Comparison of ENCODE assay signal across 9 cellular contexts in genomic region chr12:123142948-123143752, GRCh38. TPM values are rescaled to one million over a fixed set of nuclear protein-coding genes. Genes with fewer than 3 reads are reported as not detected.
A peak's percentile ranks its signal among the peaks of the same experiment; 100 is the strongest.
DNase-seq lines count a peak whose midpoint lies in the region; ATAC-seq and TF ChIP-seq lines count a peak whose summit lies in the region.
"Had no signal": no experiment of that assay in that cellular context is flagged by ENCODE, and none has a peak within 500 bp of the region (broad histone marks: within the 10 kb centered on the region; RNA-seq: fewer than 3 reads in every experiment).

No MANE protein-coding gene starts in this region.

- intact Hi-C loops in thyroid gland (cut with DNase I): no loop called here

- H3K36me3 ChIP-seq in thyroid gland: no peaks in the 10 kb centered on the region

- H3K4me1 ChIP-seq in thyroid gland: peaks cover 41 to 48% of the 10 kb centered on the region in 2 donors

- H3K27ac ChIP-seq in thyroid gland: peak overlapping the region; percentile 74 to 80 (median 79)

- no peak for TF ChIP-seq CTCF in thyroid gland (IDR thresholded peaks at IDR 0.05)

- 58 to 61% methylated on average over 11 of the region's 11 CpGs for WGBS in thyroid gland, 2 donors

- ATAC-seq in GM18907 (IDR thresholded peaks at IDR 0.05; ENCODE audit: unreplicated experiment) (no peak), T-helper 17 cell (no peak)

- no peak overlapping the region for H3K27ac Mint-ChIP-seq in T-helper 17 cell

- H3K4me3 Mint-ChIP-seq in T-helper 17 cell: no peak overlapping the region

- H3K4me1 Mint-ChIP-seq in T-helper 17 cell: peaks cover 22% of the 10 kb centered on the region

- no peaks in the 10 kb centered on the region for H3K27me3 ChIP-seq in thyroid gland

- no peaks in the 10 kb centered on the region for H3K27me3 Mint-ChIP-seq in T-helper 17 cell

- H3K4me3 ChIP-seq in thyroid gland (replicated peaks in 1 of 3): no peak overlapping the region

- DNase-seq in NCI-H2196 (lab: John Stamatoyannopoulos, UW; ENCODE audit: unreplicated experiment): peak; percentile 16
- no peak for DNase-seq in NCI-H2196 treated with DMSO at 0.1 percent for 48 hours (lab: John Stamatoyannopoulos, UW; ENCODE audit: unreplicated experiment)
- DNase-seq in SHP77 (lab: John Stamatoyannopoulos, UW): peak; percentile 80 to 87
- peak; percentile 78 for DNase-seq in islet precursor cell
- peak; percentile 79 to 84 for DNase-seq in thyroid gland
- DNase-seq in NCI-H2171 (lab: John Stamatoyannopoulos, UW): no peak
- no peak for DNase-seq in T-helper 17 cell
- DNase-seq: foreskin melanocyte had no signal

- no peak for TF ChIP-seq POLR2A in thyroid gland (IDR thresholded peaks at IDR 0.05)

- H3K9me3 ChIP-seq in thyroid gland: no peaks in the 10 kb centered on the region
- no peaks in the 10 kb centered on the region for H3K9me3 ChIP-seq in T-helper 17 cell (ENCODE audit: control insufficient read depth, low read length, poor library complexity, severe bottlenecking)

- no peaks in the 10 kb centered on the region for H3K36me3 Mint-ChIP-seq in T-helper 17 cell (ENCODE audit: low read depth)

RNA-seq across cellular contexts. Expression of gene PITPNM2, which starts 7.7 kb away (rescaled TPM):
- total RNA-seq in thyroid gland (10 to 100 TPM in 2 of 4 donors, 1 to 10 TPM in 2; 4.1 to 22.4 (median 9.3) TPM), T-helper 17 cell (10 to 100 TPM; 21.7 to 47.9 TPM)

Comparison
In these comparisons a context has a peak if more than half of its experiments do, and no peak if none do; other contexts are left out.
1. DNase-seq: peak in NCI-H2196 (single experiment), SHP77 (2 of 2), islet precursor cell (single experiment) and thyroid gland (2 of 2); none in NCI-H2196 treated with DMSO at 0.1 percent for 48 hours (single experiment), NCI-H2171 (single experiment) and T-helper 17 cell (0 of 3).